1 cellular context compared by ENCODE assay signal in genomic region chr3:125003369-125003853, GRCh38.
TF ChIP-seq lines count a peak whose summit lies in the region.

No MANE protein-coding gene starts in this region.

TF ChIP-seq in HepG2, 621 proteins besides CTCF, POLR2A, EP300 and RAD21 (continued from another document and continues in another):
- no peak for TF ChIP-seq ZNF513 (CRISPR knock-in tag; conservative IDR thresholded peaks at IDR 0.05)
- peak; percentile 92 for TF ChIP-seq FOXO1 (CRISPR knock-in tag; IDR thresholded peaks at IDR 0.05)
- peak; percentile 74; the same call in 1 of the 2 replicates for TF ChIP-seq ZNF142 (CRISPR knock-in tag; IDR thresholded peaks at IDR 0.05)
- TF ChIP-seq PAF1 (CRISPR knock-in tag; IDR thresholded peaks at IDR 0.05), result no peak
- peak; percentile 99 for TF ChIP-seq HMG20A (CRISPR knock-in tag; IDR thresholded peaks at IDR 0.05; ENCODE audit: borderline replicate concordance)
- peak; percentile 71 for TF ChIP-seq ASH2L (IDR thresholded peaks at IDR 0.05; ENCODE audit: insufficient read length, low read depth, low read length)
- peak; percentile 91 for TF ChIP-seq HNF4G (IDR thresholded peaks at IDR 0.05; ENCODE audit: borderline replicate concordance, low read depth, low read length)
- TF ChIP-seq HNF4G (CRISPR knock-in tag; IDR thresholded peaks at IDR 0.05; ENCODE audit: borderline replicate concordance, low read depth), result peak; percentile 50; the same call in 1 of the 2 replicates
- peak; percentile 99 for TF ChIP-seq PITX1 (CRISPR knock-in tag; IDR thresholded peaks at IDR 0.05)
- TF ChIP-seq ZNF18 (CRISPR knock-in tag; IDR thresholded peaks at IDR 0.05; ENCODE audit: insufficient replicate concordance), result no peak
- TF ChIP-seq JUNB (CRISPR knock-in tag; IDR thresholded peaks at IDR 0.05; ENCODE audit: borderline replicate concordance), result no peak; the same call in 1 of the 2 replicates
- TF ChIP-seq ZNF781 (CRISPR knock-in tag; IDR thresholded peaks at IDR 0.05; ENCODE audit: borderline replicate concordance, not compliant biosample characterization), result peak; percentile 64
- no peak for TF ChIP-seq SRSF1 (optimal IDR thresholded peaks at IDR 0.05; ENCODE audit: low read depth, low read length)
- 0 out of 2 replicates have a peak, but pooled peaks have one; percentile 65 for TF ChIP-seq ZNF605 (CRISPR knock-in tag; IDR thresholded peaks at IDR 0.05)
- no peak for TF ChIP-seq ZFP41 (CRISPR knock-in tag; IDR thresholded peaks at IDR 0.05; ENCODE audit: borderline replicate concordance)
- no peak for TF ChIP-seq ATF7 (IDR thresholded peaks at IDR 0.05)
- no peak for TF ChIP-seq ATF7 (CRISPR knock-in tag; IDR thresholded peaks at IDR 0.05)
- peak; percentile 68; the same call in 1 of the 2 replicates for TF ChIP-seq IRF2 (CRISPR knock-in tag; IDR thresholded peaks at IDR 0.05)
- peak; percentile 70; the same call in 1 of the 2 replicates for TF ChIP-seq MAFG (CRISPR knock-in tag; IDR thresholded peaks at IDR 0.05)
- no peak for TF ChIP-seq ZNF75D (CRISPR knock-in tag; IDR thresholded peaks at IDR 0.05; ENCODE audit: borderline replicate concordance)
- no peak for TF ChIP-seq DNMT1 (CRISPR knock-in tag; IDR thresholded peaks at IDR 0.05)
- TF ChIP-seq FOXO4 (CRISPR knock-in tag; conservative IDR thresholded peaks at IDR 0.05), result no peak
- peak; percentile 94 for TF ChIP-seq NCOR1 (IDR thresholded peaks at IDR 0.05; ENCODE audit: borderline replicate concordance, low read length)
- TF ChIP-seq ZNF775 (CRISPR knock-in tag; IDR thresholded peaks at IDR 0.05; ENCODE audit: borderline replicate concordance), result no peak
- TF ChIP-seq ZSCAN5A (CRISPR knock-in tag; IDR thresholded peaks at IDR 0.05; ENCODE audit: borderline replicate concordance), result 0 out of 2 replicates have a peak, but pooled peaks have one; percentile 47
- TF ChIP-seq MXD4 (CRISPR knock-in tag; IDR thresholded peaks at IDR 0.05), result 0 out of 2 replicates have a peak, but pooled peaks have one; percentile 67
- TF ChIP-seq ZNF335 (CRISPR knock-in tag; IDR thresholded peaks at IDR 0.05), result no peak
- TF ChIP-seq ELF4 (CRISPR knock-in tag; IDR thresholded peaks at IDR 0.05; ENCODE audit: borderline replicate concordance), result no peak
- TF ChIP-seq PBX2 (CRISPR knock-in tag; IDR thresholded peaks at IDR 0.05), result peak; percentile 78
- no peak for TF ChIP-seq ZNF549 (CRISPR knock-in tag; IDR thresholded peaks at IDR 0.05)
- 0 out of 2 replicates have a peak, but pooled peaks have one; percentile 20 for TF ChIP-seq ZSCAN21 (CRISPR knock-in tag; IDR thresholded peaks at IDR 0.05; ENCODE audit: borderline replicate concordance)
- peak; percentile 95 for TF ChIP-seq ZFAT (CRISPR knock-in tag; conservative IDR thresholded peaks at IDR 0.05)
- no peak for TF ChIP-seq ATF5 (CRISPR knock-in tag; IDR thresholded peaks at IDR 0.05; ENCODE audit: low read depth)
- no peak; the same call in 1 of the 2 replicates for TF ChIP-seq KAT7 (CRISPR knock-in tag; IDR thresholded peaks at IDR 0.05; ENCODE audit: borderline replicate concordance)
- TF ChIP-seq FOXK1 (CRISPR knock-in tag; IDR thresholded peaks at IDR 0.05; ENCODE audit: borderline replicate concordance, low read depth), result peak; percentile 70; the same call in 1 of the 2 replicates
- TF ChIP-seq MLX (CRISPR knock-in tag; IDR thresholded peaks at IDR 0.05), result peak; percentile 59
- TF ChIP-seq ZBTB49 (CRISPR knock-in tag; IDR thresholded peaks at IDR 0.05; ENCODE audit: borderline replicate concordance), result no peak
- no peak for TF ChIP-seq PRPF4 (IDR thresholded peaks at IDR 0.05; ENCODE audit: low read depth, low read length, poor library complexity, severe bottlenecking)
- no peak for TF ChIP-seq HMGXB4 (CRISPR knock-in tag; IDR thresholded peaks at IDR 0.05; ENCODE audit: borderline replicate concordance in 1 of 2, low read depth in 1 of 2)
- no peak for TF ChIP-seq MTERF4 (CRISPR knock-in tag; IDR thresholded peaks at IDR 0.05)
- TF ChIP-seq NFIC (IDR thresholded peaks at IDR 0.05; ENCODE audit: low read length), result peak; percentile 86
